Comparison of ENCODE assay signal across 10 cellular contexts in genomic region chr2:230439590-230439989, GRCh38. TPM values are rescaled to one million over a fixed set of nuclear protein-coding genes. Genes with fewer than 3 reads are reported as not detected.
DNase-seq lines count a peak whose midpoint lies in the region; ATAC-seq and TF ChIP-seq lines count a peak whose summit lies in the region.
"Had no signal": no experiment of that assay in that cellular context is flagged by ENCODE, and none has a peak within 500 bp of the region (broad histone marks: within the 10 kb centered on the region; RNA-seq: fewer than 3 reads in every experiment).

No MANE protein-coding gene starts in this region.

- intact Hi-C loops in activated B cell treated with CpG ODN at 0.5 μM for 24 hours (cut with micrococcal nuclease) (loop anchor here (1.0 to 5.0 kb wide), 4 partner anchors 8 to 33 kb away; partner anchors contain the start of gene SP100), ovary (cut with DNase I) (no loop called here), head of caudate nucleus (cut with DNase I) (no loop called here)
- intact Hi-C loops in naive thymus-derived CD4-positive, alpha-beta T cell (cut with micrococcal nuclease): no loop called here

- TF ChIP-seq POLR2A in ovary (IDR thresholded peaks at IDR 0.05): no peak

- H3K27me3 ChIP-seq in naive thymus-derived CD4-positive, alpha-beta T cell (ENCODE audit: control insufficient read depth in 2 of 2, insufficient read depth in 2 of 2, low read length in 2 of 2): no peaks in the 10 kb centered on the region
- H3K27me3 ChIP-seq in ovary: no peaks in the 10 kb centered on the region

- H3K9me3 Mint-ChIP-seq in IgD-negative memory B cell: peaks cover 2 to 5% (median 4%) of the 10 kb centered on the region in 3 donors
- peaks cover 4% of the 10 kb centered on the region for H3K9me3 Mint-ChIP-seq in activated B cell treated with CpG ODN at 0.5 μM for 24 hours
- peaks cover 4 to 18% (median 6%) of the 10 kb centered on the region in 11 donors for H3K9me3 Mint-ChIP-seq in naive thymus-derived CD4-positive, alpha-beta T cell

- 3 to 13% (median 4%) methylated on average over 2 of the region's 2 CpGs for WGBS in ovary, 3 donors

- no peak for TF ChIP-seq CTCF in activated B cell treated with CpG ODN at 0.5 μM for 24 hours (IDR thresholded peaks at IDR 0.05)
- TF ChIP-seq CTCF in ovary (IDR thresholded peaks at IDR 0.05): no peak

- peak; percentile 45 for ATAC-seq in activated B cell treated with CpG ODN at 0.5 μM for 24 hours (ENCODE audit: low read depth)
- peak; percentile 50 for ATAC-seq in naive thymus-derived CD4-positive, alpha-beta T cell

- TF ChIP-seq EP300 in ovary (IDR thresholded peaks at IDR 0.05): no peak

- POLR2A ChIA-PET in activated B cell treated with CpG ODN at 0.5 μM for 24 hours (lab: Charles Lee): no interaction called here
- POLR2A ChIA-PET in naive thymus-derived CD4-positive, alpha-beta T cell (lab: Charles Lee): no interaction called here

- CTCF ChIA-PET in activated B cell treated with CpG ODN at 0.5 μM for 24 hours (lab: Charles Lee): no interaction called here
- CTCF ChIA-PET in naive thymus-derived CD4-positive, alpha-beta T cell (lab: Charles Lee): no interaction called here

- peak overlapping the region; percentile 65 to 97 (median 74) for H3K4me3 Mint-ChIP-seq in IgD-negative memory B cell
- H3K4me3 Mint-ChIP-seq in activated B cell treated with CpG ODN at 0.5 μM for 24 hours: peak overlapping the region; percentile 84
- peak overlapping the region; percentile 4 to 83 (median 64) for H3K4me3 Mint-ChIP-seq in naive thymus-derived CD4-positive, alpha-beta T cell

- peak overlapping the region; percentile 22 for H3K27ac ChIP-seq in naive thymus-derived CD4-positive, alpha-beta T cell (ENCODE audit: low read depth, low read length)
- no peak overlapping the region for H3K27ac ChIP-seq in ovary

- DNase-seq in GF-D8 (lab: John Stamatoyannopoulos, UW) (peak; percentile 54), activated B cell treated with CpG ODN at 0.5 μM for 24 hours (no peak), ovary (no peak), D341Med (ENCODE audit: low spot score) (no peak), head of caudate nucleus (no peak), COLO829 (ENCODE audit: low spot score) (no peak)
- DNase-seq in naive thymus-derived CD4-positive, alpha-beta T cell: no peak
- DNase-seq: central memory CD4-positive, alpha-beta T cell; NCI-H69 had no signal

- H3K9me3 ChIP-seq in naive thymus-derived CD4-positive, alpha-beta T cell (ENCODE audit: control insufficient read depth in 2 of 3, low read length in 3 of 3): peaks cover 0 to 9% (median 2%) of the 10 kb centered on the region in 3 experiments
- no peaks in the 10 kb centered on the region for H3K9me3 ChIP-seq in ovary

- no peaks in the 10 kb centered on the region for H3K27me3 Mint-ChIP-seq in IgD-negative memory B cell
- H3K27me3 Mint-ChIP-seq in activated B cell treated with CpG ODN at 0.5 μM for 24 hours: no peaks in the 10 kb centered on the region
- H3K27me3 Mint-ChIP-seq in naive thymus-derived CD4-positive, alpha-beta T cell: no peaks in the 10 kb centered on the region

- peak overlapping the region; percentile 77 to 98 (median 79) for H3K27ac Mint-ChIP-seq in IgD-negative memory B cell
- peak overlapping the region; percentile 97 for H3K27ac Mint-ChIP-seq in activated B cell treated with CpG ODN at 0.5 μM for 24 hours
- peak overlapping the region; percentile 33 to 90 (median 79) for H3K27ac Mint-ChIP-seq in naive thymus-derived CD4-positive, alpha-beta T cell

- H3K4me1 Mint-ChIP-seq in IgD-negative memory B cell: peaks cover 28 to 49% (median 46%) of the 10 kb centered on the region in 3 donors
- H3K4me1 Mint-ChIP-seq in activated B cell treated with CpG ODN at 0.5 μM for 24 hours: peaks cover 74% of the 10 kb centered on the region
- peaks cover 38 to 73% (median 54%) of the 10 kb centered on the region in 7 donors for H3K4me1 Mint-ChIP-seq in naive thymus-derived CD4-positive, alpha-beta T cell

- H3K4me3 ChIP-seq in naive thymus-derived CD4-positive, alpha-beta T cell (ENCODE audit: low read length): no peak overlapping the region
- H3K4me3 ChIP-seq in ovary: no peak overlapping the region

- H3K36me3 ChIP-seq in naive thymus-derived CD4-positive, alpha-beta T cell (ENCODE audit: control insufficient read depth in 2 of 3, insufficient read depth in 3 of 3, low read length in 3 of 3): peaks cover 8 to 33% (median 14%) of the 10 kb centered on the region in 3 experiments
- no peaks in the 10 kb centered on the region for H3K36me3 ChIP-seq in ovary

- H3K4me1 ChIP-seq in naive thymus-derived CD4-positive, alpha-beta T cell (ENCODE audit: control insufficient read depth in 2 of 2, insufficient read depth in 2 of 2, low read length in 2 of 2): peaks cover 30 to 37% of the 10 kb centered on the region in 2 donors
- H3K4me1 ChIP-seq in ovary (ENCODE audit: insufficient read depth): peaks cover 3% of the 10 kb centered on the region

- H3K36me3 Mint-ChIP-seq in IgD-negative memory B cell: peaks cover 26% of the 10 kb centered on the region
- peaks cover 75% of the 10 kb centered on the region for H3K36me3 Mint-ChIP-seq in activated B cell treated with CpG ODN at 0.5 μM for 24 hours (ENCODE audit: low read depth)
- peaks cover 7 to 66% (median 63%) of the 10 kb centered on the region in 5 donors for H3K36me3 Mint-ChIP-seq in naive thymus-derived CD4-positive, alpha-beta T cell

RNA-seq across cellular contexts. Expression of gene SP100, which starts 23.6 kb away (rescaled TPM):
- polyA plus RNA-seq in IgD-negative memory B cell (288 TPM), ovary (10 to 100 TPM; 63.1 to 82.6 TPM)
- total RNA-seq in activated B cell treated with CpG ODN at 0.5 μM for 24 hours (369 and 433 TPM in 2 replicates), ovary (10 to 100 TPM; 70.0 to 89.6 (median 75.0) TPM)
- 100 to 1,000 TPM; 203 to 391 (median 214) TPM for total RNA-seq in naive thymus-derived CD4-positive, alpha-beta T cell
- polyA plus RNA-seq in naive thymus-derived CD4-positive, alpha-beta T cell: 100 to 1,000 TPM; 103 to 191 TPM
